In the genomic region with DNA sequence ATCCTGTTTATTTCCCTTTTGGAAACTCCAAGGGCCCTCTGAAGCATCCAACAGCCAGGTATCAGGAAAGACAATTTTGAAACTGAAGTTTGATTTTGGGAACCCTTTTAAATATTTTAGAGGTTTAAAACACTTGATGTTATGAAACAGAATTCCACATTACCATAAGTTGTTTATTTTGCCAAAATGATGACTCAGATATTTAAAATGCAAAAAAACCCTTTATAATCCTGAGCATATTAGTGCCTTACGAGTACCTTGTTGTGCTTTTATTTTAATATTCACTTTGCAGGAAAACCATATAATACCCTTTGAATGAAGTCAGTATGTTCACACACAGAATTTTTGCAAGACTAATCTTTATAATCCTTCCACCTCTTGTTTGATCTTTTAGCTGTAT, we compare ENCODE assay signal across 4 cellular contexts.
TF ChIP-seq lines count a peak whose summit lies in the region.

No MANE protein-coding gene starts in this region.

TF ChIP-seq in HepG2, 621 proteins besides CTCF, POLR2A, EP300 and RAD21:
- TF ChIP-seq MAFK (conservative IDR thresholded peaks at IDR 0.05 in 1 of 2, IDR thresholded peaks at IDR 0.05 in 1 of 2; ENCODE audit: low read length in 2 of 2) = peak; percentile 54 to 82
- TF ChIP-seq, protein P1, sequence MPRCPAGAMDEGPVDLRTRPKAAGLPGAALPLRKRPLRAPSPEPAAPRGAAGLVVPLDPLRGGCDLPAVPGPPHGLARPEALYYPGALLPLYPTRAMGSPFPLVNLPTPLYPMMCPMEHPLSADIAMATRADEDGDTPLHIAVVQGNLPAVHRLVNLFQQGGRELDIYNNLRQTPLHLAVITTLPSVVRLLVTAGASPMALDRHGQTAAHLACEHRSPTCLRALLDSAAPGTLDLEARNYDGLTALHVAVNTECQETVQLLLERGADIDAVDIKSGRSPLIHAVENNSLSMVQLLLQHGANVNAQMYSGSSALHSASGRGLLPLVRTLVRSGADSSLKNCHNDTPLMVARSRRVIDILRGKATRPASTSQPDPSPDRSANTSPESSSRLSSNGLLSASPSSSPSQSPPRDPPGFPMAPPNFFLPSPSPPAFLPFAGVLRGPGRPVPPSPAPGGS (CRISPR knock-in tag; IDR thresholded peaks at IDR 0.05) = no peak
- TF ChIP-seq MAFF (IDR thresholded peaks at IDR 0.05; ENCODE audit: low read depth, low read length) = peak; percentile 68
- no peak for TF ChIP-seq TARDBP (CRISPR knock-in tag; IDR thresholded peaks at IDR 0.05)
- TF ChIP-seq ISL2 (CRISPR knock-in tag; IDR thresholded peaks at IDR 0.05) = no peak
- TF ChIP-seq RARG (CRISPR knock-in tag; IDR thresholded peaks at IDR 0.05; ENCODE audit: low read depth) = no peak
- TF ChIP-seq CREM (IDR thresholded peaks at IDR 0.05) = no peak
- no peak for TF ChIP-seq CREM (CRISPR knock-in tag; IDR thresholded peaks at IDR 0.05)

TF ChIP-seq in A549, 52 proteins besides CTCF, POLR2A, EP300 and RAD21:
- TF ChIP-seq EHMT2 (IDR thresholded peaks at IDR 0.05; ENCODE audit: low read depth) (no peak), MAFK (IDR thresholded peaks at IDR 0.05; ENCODE audit: partially characterized antibody) (peak; percentile 41), TFCP2L1 (CRISPR knock-in tag; IDR thresholded peaks at IDR 0.05) (no peak)
TF ChIP-seq in A549: peak in this region for 1.

TF ChIP-seq in IMR-90, 13 proteins besides CTCF, POLR2A, EP300 and RAD21:
- TF ChIP-seq MXI1 (IDR thresholded peaks at IDR 0.05; ENCODE audit: borderline replicate concordance, low read depth, low read length) (no peak), MAFK (IDR thresholded peaks at IDR 0.05; ENCODE audit: low read depth, low read length) (peak; percentile 45; the same call in 1 of the 2 replicates)

TF ChIP-seq in K562, 482 proteins besides CTCF, POLR2A, EP300 and RAD21:
- TF ChIP-seq ZKSCAN1 (IDR thresholded peaks at IDR 0.05; ENCODE audit: low read depth, low read length) (no peak), ZSCAN29 (IDR thresholded peaks at IDR 0.05) (no peak), MAFG (tag; conservative IDR thresholded peaks at IDR 0.05) (0 out of 2 replicates have a peak, but pooled peaks have one; percentile 28), ZNF316 (IDR thresholded peaks at IDR 0.05) (peak; percentile 18; the same call in 1 of the 2 replicates)
TF ChIP-seq in K562: peak in this region for 2.
